In genomic region chr9:130713286-130713975, GRCh38 we compare ENCODE assay signal across 8 cellular contexts. TPM values are rescaled to one million over a fixed set of nuclear protein-coding genes. Genes with fewer than 3 reads are reported as not detected.
DNase-seq lines count a peak whose midpoint lies in the region; ATAC-seq, FAIRE-seq and TF ChIP-seq lines count a peak whose summit lies in the region.

No MANE protein-coding gene starts in this region.

- H3K4me1 ChIP-seq in iPS-20b (ENCODE audit: insufficient read depth, low read length) (peaks cover 14% of the 10 kb centered on the region), small intestine (ENCODE audit: control insufficient read depth in 2 of 2, insufficient read depth in 1 of 2, low read depth in 1 of 2, low read length in 1 of 2) (peaks cover 0 to 5% of the 10 kb centered on the region in 2 donors)

- DNase-seq in GM06990 (ENCODE audit: extremely low read depth, insufficient read length) (no peak), astrocyte of the cerebellum (ENCODE audit: low read depth) (no peak), small intestine (peak; percentile 42), NCI-H1694 treated with DMSO at 0.1 percent for 48 hours (lab: John Stamatoyannopoulos, UW) (no peak)
- DNase-seq in Jurkat, Clone E6-1 (ENCODE audit: low read depth, low spot score): no peak

- WGBS in small intestine, 3 donors: 0 to 2% (median 1%) methylated on average over 21 to 37 of the region's 37 CpGs

- in situ Hi-C loops in astrocyte of the cerebellum (cut with HindIII; ENCODE audit: low sequenced_read_pairs): no loop called here

- H3K27ac ChIP-seq in iPS-20b (ENCODE audit: low read length) (peak overlapping the region; percentile 12), small intestine (ENCODE audit: low read depth in 1 of 2, low read length in 1 of 2) (peak overlapping the region; percentile 95 to 96)

- TF ChIP-seq CTCF in GM06990 (IDR thresholded peaks at IDR 0.05; ENCODE audit: insufficient read depth, low read length, poor library complexity, severe bottlenecking) (no peak), astrocyte of the cerebellum (IDR thresholded peaks at IDR 0.05; ENCODE audit: low read depth, low read length, missing control alignments) (no peak)

- no peak for ATAC-seq in GM18858 (IDR thresholded peaks at IDR 0.05; ENCODE audit: unreplicated experiment)
- ATAC-seq in HG03280 (IDR thresholded peaks at IDR 0.05; ENCODE audit: unreplicated experiment): no peak

- no peaks in the 10 kb centered on the region for H3K9me3 ChIP-seq in iPS-20b (ENCODE audit: insufficient read depth, low read depth, low read length)
- no peaks in the 10 kb centered on the region for H3K9me3 ChIP-seq in small intestine (ENCODE audit: control insufficient read depth, low read depth)

- H3K36me3 ChIP-seq in GM06990 (ENCODE audit: control insufficient read depth, insufficient read depth, low read length): no peaks in the 10 kb centered on the region
- no peaks in the 10 kb centered on the region for H3K36me3 ChIP-seq in iPS-20b (ENCODE audit: insufficient read depth, low read depth, low read length)
- no peaks in the 10 kb centered on the region for H3K36me3 ChIP-seq in small intestine (ENCODE audit: control insufficient read depth in 2 of 2, insufficient read depth in 2 of 2, low read length in 2 of 2)

- FAIRE-seq in small intestine (lab: Jason Lieb, UNC): no peak

- H3K9ac ChIP-seq in iPS-20b (ENCODE audit: low read depth, low read length): peak overlapping the region; percentile 83; the same call in 1 of the 2 replicates

- H3K4me3 ChIP-seq in GM06990 (replicated peaks; ENCODE audit: low read depth, low read length): peak overlapping the region; percentile 91
- peak overlapping the region; percentile 76 for H3K4me3 ChIP-seq in Jurkat, Clone E6-1 (ENCODE audit: low read length)
- H3K4me3 ChIP-seq in astrocyte of the cerebellum (ENCODE audit: low read depth, low read length): peak overlapping the region; percentile 89
- peak overlapping the region; percentile 94 for H3K4me3 ChIP-seq in iPS-20b (ENCODE audit: low read length)
- peak overlapping the region; percentile 90 to 91 for H3K4me3 ChIP-seq in small intestine (ENCODE audit: low read depth in 1 of 2, low read length in 2 of 2)

- no peaks in the 10 kb centered on the region for H3K27me3 ChIP-seq in GM06990 (replicated peaks; ENCODE audit: control insufficient read depth, insufficient read depth, low read length)
- no peaks in the 10 kb centered on the region for H3K27me3 ChIP-seq in iPS-20b (ENCODE audit: insufficient read depth, low read length)
- no peaks in the 10 kb centered on the region for H3K27me3 ChIP-seq in small intestine (ENCODE audit: control insufficient read depth in 2 of 2, insufficient read depth in 2 of 2, low read length in 2 of 2)

RNA-seq across cellular contexts. Expression of gene EXOSC2, which starts 19.9 kb away (rescaled TPM):
- polyA plus RNA-seq in Jurkat, Clone E6-1 (2012; ENCODE audit: insufficient read depth, insufficient read length): 80.5 TPM
- 10 to 100 TPM in 2 of 3 donors, 1 to 10 TPM in 1; 6.0 to 18.8 (median 11.1) TPM for polyA plus RNA-seq in small intestine

RNA-seq across cellular contexts. Expression of gene PRDM12, which starts 49.0 kb away (rescaled TPM):
- not detected for polyA plus RNA-seq in Jurkat, Clone E6-1 (2012; ENCODE audit: insufficient read depth, insufficient read length)
- polyA plus RNA-seq in small intestine: under 1 TPM in 2 of 3 donors, not detected in 1; 0.09 to 0.22 TPM
